ENCODE assay signal across 8 cellular contexts in the genomic region with DNA sequence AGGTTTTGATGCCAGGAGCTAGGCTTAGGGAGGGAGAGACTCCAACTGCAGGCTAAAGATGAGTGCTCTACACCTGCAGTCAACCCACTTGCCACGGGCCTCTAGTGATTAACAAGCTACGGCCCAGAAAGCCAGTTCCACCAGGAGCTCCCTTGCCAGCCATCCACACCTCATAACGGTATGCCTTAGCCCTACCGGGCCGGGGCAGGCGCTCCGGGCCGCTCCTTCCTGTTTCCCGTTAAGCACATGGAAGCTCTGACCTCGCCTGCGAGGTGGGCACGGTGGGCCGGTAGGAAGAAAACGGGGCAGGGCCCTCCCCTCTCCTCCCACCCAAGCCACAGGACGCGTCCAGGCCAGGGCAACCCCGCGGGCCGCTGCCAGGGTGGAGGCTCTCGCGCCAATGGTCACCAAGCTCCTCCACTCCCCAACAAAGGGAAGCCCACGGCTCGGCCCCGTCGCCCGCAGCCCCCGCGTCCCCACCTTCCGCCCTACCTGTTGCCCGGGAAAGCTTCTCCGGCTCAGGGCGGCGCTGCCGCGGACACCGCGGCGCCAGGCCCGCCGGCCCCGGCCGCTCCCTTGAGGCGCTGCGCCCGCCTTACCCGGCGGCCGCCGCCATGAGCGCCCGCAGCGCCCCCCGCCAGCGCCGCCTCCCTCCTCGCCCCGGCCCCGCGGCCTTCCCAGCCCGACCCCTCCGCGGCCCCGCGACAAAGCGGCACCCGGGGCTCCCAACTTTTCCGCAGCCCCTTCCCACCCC. TPM values are rescaled to one million over a fixed set of nuclear protein-coding genes. Genes with fewer than 3 reads are reported as not detected.
A peak's percentile ranks its signal among the peaks of the same experiment; 100 is the strongest.
DNase-seq lines count a peak whose midpoint lies in the region; ATAC-seq, FAIRE-seq and TF ChIP-seq lines count a peak whose summit lies in the region.

No MANE protein-coding gene starts in this region.

- WGBS in esophagus, 2 donors = 1% methylated on average over 62 to 67 of the region's 67 CpGs
- 0 to 1% methylated on average over 3 to 54 of the region's 67 CpGs for WGBS in upper lobe of left lung, 2 donors

- H3K4me1 ChIP-seq in esophagus (ENCODE audit: control insufficient read depth in 2 of 2, insufficient read depth in 2 of 2, low read length in 1 of 2) (peaks cover 17 to 24% of the 10 kb centered on the region in 2 donors), upper lobe of left lung (peaks cover 64 to 89% (median 74%) of the 10 kb centered on the region in 4 donors)

- H3K4me3 Mint-ChIP-seq in activated T-cell treated with anti-CD3 and anti-CD28 coated beads, Interleukin-2, amount 50 U/mL, for 4 hours = peak overlapping the region; percentile 89
- H3K4me3 Mint-ChIP-seq in naive thymus-derived CD8-positive, alpha-beta T cell = peak overlapping the region; percentile 82 to 93 (median 90)

- peak overlapping the region; percentile 76 to 95 (median 93) for H3K27ac Mint-ChIP-seq in naive thymus-derived CD8-positive, alpha-beta T cell

- H3K36me3 Mint-ChIP-seq in activated T-cell treated with anti-CD3 and anti-CD28 coated beads, Interleukin-2, amount 50 U/mL, for 4 hours (ENCODE audit: insufficient read depth) = no peaks in the 10 kb centered on the region
- peaks cover 0 to 2% (median 0%) of the 10 kb centered on the region in 3 donors for H3K36me3 Mint-ChIP-seq in naive thymus-derived CD8-positive, alpha-beta T cell

- H3K9me3 ChIP-seq in esophagus (ENCODE audit: control insufficient read depth in 2 of 2, insufficient read depth in 1 of 2, low read depth in 1 of 2, low read length in 1 of 2) (no peaks in the 10 kb centered on the region), upper lobe of left lung (no peaks in the 10 kb centered on the region)

- DNase-seq in GM12892 (ENCODE audit: insufficient read length) (peak; percentile 60), NCI-H526 treated with DMSO at 0.1 percent for 48 hours (lab: John Stamatoyannopoulos, UW) (peak; percentile 64), upper lobe of left lung (peak; percentile 62 to 91), DMS114 treated with DMSO at 0.1 percent for 48 hours (lab: John Stamatoyannopoulos, UW; ENCODE audit: unreplicated experiment) (no peak)
- DNase-seq in activated T-cell treated with anti-CD3 and anti-CD28 coated beads, Interleukin-2, amount 50 U/mL, for 4 hours = peak; percentile 29
- peak in 9 of 10 donors; percentile 5 to 49 (median 24) for DNase-seq in naive thymus-derived CD8-positive, alpha-beta T cell

- peak in 1 of 6 experiments; percentile 19 for TF ChIP-seq CTCF in upper lobe of left lung (IDR thresholded peaks at IDR 0.05)

- H3K27me3 ChIP-seq in esophagus (ENCODE audit: control insufficient read depth in 1 of 2, insufficient read depth in 2 of 2, low read length in 2 of 2) = no peaks in the 10 kb centered on the region
- no peaks in the 10 kb centered on the region for H3K27me3 ChIP-seq in upper lobe of left lung

- no peaks in the 10 kb centered on the region for H3K27me3 Mint-ChIP-seq in activated T-cell treated with anti-CD3 and anti-CD28 coated beads, Interleukin-2, amount 50 U/mL, for 4 hours (ENCODE audit: low read depth)
- H3K27me3 Mint-ChIP-seq in naive thymus-derived CD8-positive, alpha-beta T cell = no peaks in the 10 kb centered on the region

- POLR2A ChIA-PET in naive thymus-derived CD8-positive, alpha-beta T cell (lab: Charles Lee) = interaction anchor here (0.5 to 4.5 kb wide), 23 partner anchors 9 to 750 kb away, joined by 3 to 32 read pairs (median 5); partner anchors contain the start of genes ENSA, GABPB2, MINDY1 and SETDB1

- H3K36me3 ChIP-seq in esophagus (ENCODE audit: control insufficient read depth in 2 of 2, insufficient read depth in 2 of 2, low read length in 1 of 2) = no peaks in the 10 kb centered on the region
- H3K36me3 ChIP-seq in upper lobe of left lung = peaks cover under 1 to 2% (median under 1%) of the 10 kb centered on the region in 4 donors

- H3K4me1 Mint-ChIP-seq in activated T-cell treated with anti-CD3 and anti-CD28 coated beads, Interleukin-2, amount 50 U/mL, for 4 hours (ENCODE audit: low read depth) = peaks cover 61% of the 10 kb centered on the region
- peaks cover 34 to 77% (median 74%) of the 10 kb centered on the region in 4 donors for H3K4me1 Mint-ChIP-seq in naive thymus-derived CD8-positive, alpha-beta T cell

- peak overlapping the region; percentile 93 to 94 for H3K27ac ChIP-seq in esophagus (ENCODE audit: low read depth in 2 of 2, low read length in 1 of 2)
- peak overlapping the region; percentile 93 to 99 (median 96) for H3K27ac ChIP-seq in upper lobe of left lung

- H3K9me3 Mint-ChIP-seq in activated T-cell treated with anti-CD3 and anti-CD28 coated beads, Interleukin-2, amount 50 U/mL, for 4 hours = no peaks in the 10 kb centered on the region
- no peaks in the 10 kb centered on the region for H3K9me3 Mint-ChIP-seq in naive thymus-derived CD8-positive, alpha-beta T cell

- TF ChIP-seq EP300 in upper lobe of left lung (IDR thresholded peaks at IDR 0.05) = no peak

- ATAC-seq in HG02642 (IDR thresholded peaks at IDR 0.05; ENCODE audit: poor library complexity, unreplicated experiment) (peak; percentile 55), upper lobe of left lung (ENCODE audit: low FRiP score in 2 of 2) (peak in 1 of 2 donors; percentile 48)
- ATAC-seq in activated T-cell treated with anti-CD3 and anti-CD28 coated beads, Interleukin-2, amount 50 U/mL, for 4 hours = peak; percentile 54 to 56
- peak; percentile 43 to 55 for ATAC-seq in naive thymus-derived CD8-positive, alpha-beta T cell

- TF ChIP-seq POLR2A in GM12892 (IDR thresholded peaks at IDR 0.05; ENCODE audit: low read depth, low read length) (no peak; the same call in 1 of the 2 replicates), upper lobe of left lung (IDR thresholded peaks at IDR 0.05) (no peak)

- peak overlapping the region; percentile 80 to 91 for H3K4me3 ChIP-seq in esophagus (ENCODE audit: low read depth in 1 of 2, low read length in 2 of 2)
- peak overlapping the region; percentile 47 to 91 (median 86) for H3K4me3 ChIP-seq in upper lobe of left lung

- no peak for FAIRE-seq in GM12892 (lab: Jason Lieb, UNC)

RNA-seq across cellular contexts. Expression of gene CERS2, which starts 0.6 kb away (rescaled TPM):
- polyA plus RNA-seq in GM12892 (2012; ENCODE audit: missing spikeins) = 60.1 TPM
- total RNA-seq in activated T-cell treated with anti-CD3 and anti-CD28 coated beads, Interleukin-2, amount 50 U/mL, for 4 hours = 100 to 1,000 TPM; 199 to 208 (median 200) TPM
- 10 to 100 TPM; 35.5 to 39.4 TPM for polyA plus RNA-seq in esophagus
- total RNA-seq in naive thymus-derived CD8-positive, alpha-beta T cell = 100 to 1,000 TPM; 142 to 143 TPM
- 100 to 1,000 TPM; 110 to 129 (median 118) TPM for polyA plus RNA-seq in naive thymus-derived CD8-positive, alpha-beta T cell
- 100 to 1,000 TPM in 5 of 6 donors, 10 to 100 TPM in 1; 93.2 to 322 (median 204) TPM for total RNA-seq in upper lobe of left lung

RNA-seq across cellular contexts. Expression of gene ANXA9, which starts 8.1 kb away (rescaled TPM):
- polyA plus RNA-seq in GM12892 (2012; ENCODE audit: missing spikeins) = 0.51 TPM
- total RNA-seq in activated T-cell treated with anti-CD3 and anti-CD28 coated beads, Interleukin-2, amount 50 U/mL, for 4 hours = not detected
- 10 to 100 TPM; 14.4 to 17.5 TPM for polyA plus RNA-seq in esophagus
- total RNA-seq in naive thymus-derived CD8-positive, alpha-beta T cell = under 1 TPM in 1 of 2 experiments, not detected in 1; 0.49 TPM
- polyA plus RNA-seq in naive thymus-derived CD8-positive, alpha-beta T cell = under 1 TPM in 1 of 3 donors, not detected in 2; 0.10 TPM
- total RNA-seq in upper lobe of left lung = 1 to 10 TPM in 4 of 6 donors, under 1 TPM in 1, not detected in 1; 0.67 to 5.2 (median 1.2) TPM

RNA-seq across cellular contexts. Expression of gene MINDY1, which starts 32.7 kb away (rescaled TPM):
- 2.7 TPM for polyA plus RNA-seq in GM12892 (2012; ENCODE audit: missing spikeins)
- 1 to 10 TPM; 5.0 to 7.0 (median 6.5) TPM for total RNA-seq in activated T-cell treated with anti-CD3 and anti-CD28 coated beads, Interleukin-2, amount 50 U/mL, for 4 hours
- 10 to 100 TPM; 17.2 to 21.3 TPM for polyA plus RNA-seq in esophagus
- 10 to 100 TPM; 18.3 to 20.2 TPM for total RNA-seq in naive thymus-derived CD8-positive, alpha-beta T cell
- 10 to 100 TPM in 1 of 3 donors, 1 to 10 TPM in 2; 2.7 to 12.6 (median 4.9) TPM for polyA plus RNA-seq in naive thymus-derived CD8-positive, alpha-beta T cell
- 10 to 100 TPM; 14.5 to 34.3 (median 26.9) TPM for total RNA-seq in upper lobe of left lung

RNA-seq across cellular contexts. Expression of gene PRUNE1, which starts 34.2 kb away (rescaled TPM):
- polyA plus RNA-seq in GM12892 (2012; ENCODE audit: missing spikeins) = 8.0 TPM
- total RNA-seq in activated T-cell treated with anti-CD3 and anti-CD28 coated beads, Interleukin-2, amount 50 U/mL, for 4 hours = 10 to 100 TPM; 11.0 to 13.7 (median 11.9) TPM
- polyA plus RNA-seq in esophagus = 10 to 100 TPM in 1 of 2 donors, 1 to 10 TPM in 1; 7.2 to 10.1 TPM
- 10 to 100 TPM; 35.7 to 37.8 TPM for total RNA-seq in naive thymus-derived CD8-positive, alpha-beta T cell
- 10 to 100 TPM; 53.2 to 55.1 (median 54.9) TPM for polyA plus RNA-seq in naive thymus-derived CD8-positive, alpha-beta T cell
- 10 to 100 TPM; 16.3 to 28.3 (median 21.2) TPM for total RNA-seq in upper lobe of left lung

RNA-seq across cellular contexts. Expression of gene SETDB1, which starts 47.8 kb away (rescaled TPM):
- polyA plus RNA-seq in GM12892 (2012; ENCODE audit: missing spikeins) = 33.0 TPM
- 10 to 100 TPM; 37.0 to 40.7 (median 40.7) TPM for total RNA-seq in activated T-cell treated with anti-CD3 and anti-CD28 coated beads, Interleukin-2, amount 50 U/mL, for 4 hours
- polyA plus RNA-seq in esophagus = 10 to 100 TPM; 14.4 to 17.8 TPM
- 10 to 100 TPM; 82.6 to 95.2 TPM for total RNA-seq in naive thymus-derived CD8-positive, alpha-beta T cell
- 10 to 100 TPM in 2 of 3 donors, 1 to 10 TPM in 1; 9.9 to 17.5 (median 10.1) TPM for polyA plus RNA-seq in naive thymus-derived CD8-positive, alpha-beta T cell
- 10 to 100 TPM; 26.8 to 88.0 (median 40.3) TPM for total RNA-seq in upper lobe of left lung
